Comparison of ENCODE assay signal across 20 cellular contexts in the genomic region with DNA sequence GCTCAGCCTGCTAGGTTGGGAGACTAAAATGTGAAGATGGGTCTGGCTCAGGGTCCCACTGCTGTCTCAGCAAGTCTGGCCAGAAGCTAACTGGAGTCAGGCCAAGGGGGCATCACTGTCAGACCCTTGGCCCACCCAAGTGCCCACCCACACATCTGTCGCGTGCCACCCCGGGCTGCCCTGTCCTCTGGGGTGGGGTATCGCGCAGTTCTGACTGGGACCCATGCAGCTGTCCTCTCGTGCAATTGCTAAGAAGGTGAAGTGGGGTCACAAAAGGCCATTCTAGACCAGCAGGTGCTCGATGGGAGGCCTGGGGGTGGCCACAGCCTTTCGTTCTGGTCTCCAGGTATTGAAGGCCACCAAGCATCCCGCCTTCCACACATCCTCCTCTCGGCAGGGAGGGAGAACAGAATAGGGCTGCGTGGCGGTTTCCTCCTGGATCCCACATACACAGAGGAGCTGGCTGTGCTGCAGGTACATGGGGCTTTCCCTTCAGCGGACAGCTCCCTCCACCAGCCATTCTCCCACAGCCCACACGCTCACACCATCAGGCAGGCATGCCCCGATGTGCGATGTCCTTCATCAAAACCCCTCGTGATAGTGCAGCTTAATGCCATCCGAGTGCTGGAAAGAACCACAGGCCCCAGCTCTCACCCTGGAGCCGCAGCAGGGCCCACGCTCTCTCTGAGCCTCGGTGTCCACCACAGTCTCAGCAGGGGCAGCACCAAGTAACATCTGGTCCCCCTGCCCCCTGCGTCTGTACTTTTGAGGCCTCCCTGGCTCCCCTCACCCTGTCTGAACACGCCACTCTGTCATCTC.
"Had no signal": no experiment of that assay in that cellular context is flagged by ENCODE, and none has a peak within 500 bp of the region (broad histone marks: within the 10 kb centered on the region; RNA-seq: fewer than 3 reads in every experiment).

No MANE protein-coding gene starts in this region.

- H3K9me3 ChIP-seq: ascending aorta, colonic mucosa, esophagus muscularis mucosa, mucosa of descending colon, prostate gland had no signal

- H2AFZ ChIP-seq: hepatocyte, neural progenitor cell had no signal

- H3K36me3 ChIP-seq: ascending aorta, brain microvascular endothelial cell, colonic mucosa, esophagus muscularis mucosa, neural progenitor cell, prostate gland had no signal

- H3K4me2 ChIP-seq: hepatocyte, neural progenitor cell had no signal

- H3K4me3 ChIP-seq: ascending aorta, colonic mucosa, esophagus muscularis mucosa, hepatocyte, mucosa of descending colon, neural progenitor cell, prostate gland, SK-N-MC, skin epidermis had no signal

- H3K27ac ChIP-seq: ascending aorta, brain microvascular endothelial cell, colonic mucosa, esophagus muscularis mucosa, hepatocyte, neural progenitor cell, prostate gland, SK-N-MC, skin epidermis, VCaP had no signal

- ATAC-seq: activated CD4-positive, CD25-positive, alpha-beta regulatory T cell treated with anti-CD3 and anti-CD28 coated beads, Interleukin-2, amount 50 U/mL, for 24 hours; mucosa of descending colon; stimulated activated naive B cell treated with anti-CD40 and anti-IgM and Interleukin-4, amounts not matched to agents 10 μg/mL and 1 μg/mL and 100 μg/mL, for 72 hours had no signal

- H3K27me3 ChIP-seq: ascending aorta, brain microvascular endothelial cell, colonic mucosa, hepatocyte, neural progenitor cell had no signal

- H3K4me1 ChIP-seq: ascending aorta, colonic mucosa, prostate gland had no signal

- H3K9ac ChIP-seq: neural progenitor cell had no signal

- DNase-seq: activated CD4-positive, alpha-beta T cell treated with anti-CD3 and anti-CD28 coated beads, Interleukin-2, amount 50 U/mL, for 1 hour; activated gamma-delta T cell treated with Interleukin-2 at 50 U/mL for 16 hours; activated T-cell treated with anti-CD3 and anti-CD28 coated beads, Interleukin-2, amount 50 U/mL, for 1 hour; brain microvascular endothelial cell; colonic mucosa; glutamatergic neuron; mesendoderm; stimulated activated CD4-positive, alpha-beta T cell treated with anti-CD3 and anti-CD28 coated beads, Interleukin-2, amount 100 ng/mL, for 24 hours; stimulated activated naive B cell treated with anti-CD40 and anti-IgM and Interleukin-4, amounts not matched to agents 10 μg/mL and 1 μg/mL and 100 μg/mL, for 72 hours; T-helper 2 cell had no signal
